Comparison of ENCODE assay signal across 17 cellular contexts in genomic region chr4:187363453-187363852, GRCh38.
A peak's percentile ranks its signal among the peaks of the same experiment; 100 is the strongest.
DNase-seq lines count a peak whose midpoint lies in the region; ATAC-seq and TF ChIP-seq lines count a peak whose summit lies in the region.
"Had no signal": no experiment of that assay in that cellular context is flagged by ENCODE, and none has a peak within 500 bp of the region (broad histone marks: within the 10 kb centered on the region; RNA-seq: fewer than 3 reads in every experiment).

No MANE protein-coding gene starts in this region.

- H3K27me3 ChIP-seq in SK-N-SH (ENCODE audit: insufficient read depth): no peaks in the 10 kb centered on the region; the same call in 1 of the 2 replicates

- POLR2A ChIA-PET in WTC11 (lab: Charles Lee): no interaction called here
- POLR2A ChIA-PET in SK-N-SH (lab: Yijun Ruan, JAX): no interaction called here

- CTCF ChIA-PET in WTC11 (lab: Charles Lee): interaction anchor here (2.1 kb wide), 1 partner anchor 17 kb away, joined by 6 read pairs; no protein-coding TSS in a partner anchor
- CTCF ChIA-PET in SK-N-SH (lab: Yijun Ruan, JAX): no interaction called here

- TF ChIP-seq EP300 in SK-N-SH (IDR thresholded peaks at IDR 0.05; ENCODE audit: borderline replicate concordance in 1 of 2, low read depth in 1 of 2, low read length in 1 of 2): no peak

- no peaks in the 10 kb centered on the region for H3K4me1 ChIP-seq in SK-N-SH (ENCODE audit: control insufficient read depth in 1 of 2, insufficient read depth in 2 of 2, low read depth in 1 of 2, low read length in 1 of 2)

- H3K27ac ChIP-seq in SK-N-SH (ENCODE audit: low read depth in 2 of 2, low read length in 1 of 2): no peak overlapping the region
- H3K27ac ChIP-seq: 22Rv1, SK-N-MC had no signal

- no peaks in the 10 kb centered on the region for H3K9me2 ChIP-seq in SK-N-SH

- H2AFZ ChIP-seq in SK-N-SH (ENCODE audit: low read depth): no peak overlapping the region

- H3K9me3 Mint-ChIP-seq in WTC11: no peaks in the 10 kb centered on the region; the same call in 1 of the 2 replicates

- H3K4me3 Mint-ChIP-seq in WTC11: no peak overlapping the region
- H3K4me3 Mint-ChIP-seq: IgD-negative memory B cell had no signal

- no peaks in the 10 kb centered on the region for H3K9me3 ChIP-seq in SK-N-SH

- H3K27me3 Mint-ChIP-seq in WTC11 (ENCODE audit: low read depth): no peaks in the 10 kb centered on the region
- H3K27me3 Mint-ChIP-seq: IgD-negative memory B cell had no signal

- TF ChIP-seq CTCF in AG10803 (conservative IDR thresholded peaks at IDR 0.05; ENCODE audit: low read length) (no peak), epithelial cell of proximal tubule (conservative IDR thresholded peaks at IDR 0.05; ENCODE audit: low read depth, low read length) (no peak), WTC11 (IDR thresholded peaks at IDR 0.05) (no peak), SK-N-SH (IDR thresholded peaks at IDR 0.05) (no peak)

- H3K36me3 Mint-ChIP-seq in WTC11: no peaks in the 10 kb centered on the region
- H3K36me3 Mint-ChIP-seq: IgD-negative memory B cell had no signal

- TF ChIP-seq RAD21 in SK-N-SH (IDR thresholded peaks at IDR 0.05; ENCODE audit: low read length): no peak

- H3K4me2 ChIP-seq in SK-N-SH: no peak overlapping the region

- no peak overlapping the region for H3K9ac ChIP-seq in SK-N-SH

- no peaks in the 10 kb centered on the region for H3K79me2 ChIP-seq in SK-N-SH (ENCODE audit: insufficient read depth)

- H3F3A ChIP-seq in SK-N-SH (replicated peaks; ENCODE audit: insufficient read depth): no peaks in the 10 kb centered on the region

- WGBS in SK-N-SH (ENCODE audit: low lambda C conversion rate): 39% methylated on average over 6 of the region's 6 CpGs

- H3K4me3 ChIP-seq in AG10803 (ENCODE audit: low read length) (no peak overlapping the region), epithelial cell of proximal tubule (ENCODE audit: low read depth, low read length) (no peak overlapping the region), SK-N-SH (ENCODE audit: low read depth in 2 of 2, low read length in 1 of 2) (no peak overlapping the region)
- H3K4me3 ChIP-seq: SK-N-MC had no signal

- H3K4me1 Mint-ChIP-seq in WTC11: 0 out of 2 replicates have a peak, but pooled peaks cover 5% of the 10 kb centered on the region
- H3K4me1 Mint-ChIP-seq: IgD-negative memory B cell had no signal

- ATAC-seq in WTC11: no peak
- ATAC-seq in GM21576 (IDR thresholded peaks at IDR 0.05; ENCODE audit: unreplicated experiment): no peak

- no peaks in the 10 kb centered on the region for H3K36me3 ChIP-seq in SK-N-SH (replicated peaks in 1 of 2; ENCODE audit: control insufficient read depth in 1 of 2, insufficient read depth in 2 of 2, low read length in 1 of 2)

- H3K27ac Mint-ChIP-seq in WTC11: no peak overlapping the region
- H3K27ac Mint-ChIP-seq: IgD-negative memory B cell had no signal

- H4K20me1 ChIP-seq in SK-N-SH (ENCODE audit: insufficient read depth): no peaks in the 10 kb centered on the region

- peak; percentile 53 for DNase-seq in AG10803 (ENCODE audit: low read depth)
- peak; percentile 1 for DNase-seq in NCI-H69 (lab: John Stamatoyannopoulos, UW)
- DNase-seq in epithelial cell of proximal tubule (ENCODE audit: low read depth): peak; percentile 16
- DNase-seq in myocyte (ENCODE audit: low read depth): peak; percentile 53
- DNase-seq in WTC11 (ENCODE audit: low spot score): no peak
- no peak for DNase-seq in NCI-H2171 treated with DMSO at 0.1 percent for 48 hours (lab: John Stamatoyannopoulos, UW)
- DNase-seq in SK-N-SH: no peak
- DNase-seq: C1 segment of cervical spinal cord; HCEC 1CT; NCI-H1436; NCI-H2029 treated with DMSO at 0.1 percent for 48 hours; NCI-H526; NK-92 treated with Interleukin-12 subunit alpha and Interleukin-12 subunit beta, amount 100 ng/mL, for 24 hours had no signal

TF ChIP-seq in WTC11, 78 proteins besides CTCF, POLR2A, EP300 and RAD21:
- no peak for TF ChIP-seq GABPB1 (CRISPR knock-in tag; IDR thresholded peaks at IDR 0.05)
- TF ChIP-seq SOX15 (CRISPR knock-in tag; IDR thresholded peaks at IDR 0.05): no peak
- no peak for TF ChIP-seq OVOL2 (CRISPR knock-in tag; IDR thresholded peaks at IDR 0.05; ENCODE audit: borderline replicate concordance)
- TF ChIP-seq TCF7 (CRISPR knock-in tag; IDR thresholded peaks at IDR 0.05; ENCODE audit: low read depth): no peak
- no peak for TF ChIP-seq USF2 (CRISPR knock-in tag; IDR thresholded peaks at IDR 0.05)
- TF ChIP-seq TP53 (CRISPR knock-in tag; IDR thresholded peaks at IDR 0.05): no peak
- no peak for TF ChIP-seq IRF1 (CRISPR knock-in tag; IDR thresholded peaks at IDR 0.05)
- TF ChIP-seq PREB (CRISPR knock-in tag; IDR thresholded peaks at IDR 0.05; ENCODE audit: borderline replicate concordance): no peak
- no peak for TF ChIP-seq ATF1 (CRISPR knock-in tag; IDR thresholded peaks at IDR 0.05)
- TF ChIP-seq ZNF317 (CRISPR knock-in tag; IDR thresholded peaks at IDR 0.05; ENCODE audit: borderline replicate concordance, low read depth): no peak
- no peak for TF ChIP-seq MXD4 (CRISPR knock-in tag; IDR thresholded peaks at IDR 0.05; ENCODE audit: borderline replicate concordance)
- TF ChIP-seq FOXK1 (CRISPR knock-in tag; IDR thresholded peaks at IDR 0.05): no peak

TF ChIP-seq in SK-N-SH, 30 proteins besides CTCF, POLR2A, EP300 and RAD21 (continues in another document):
- no peak for TF ChIP-seq REST (IDR thresholded peaks at IDR 0.05; ENCODE audit: low read depth, low read length)
- no peak for TF ChIP-seq SMC3 (IDR thresholded peaks at IDR 0.05; ENCODE audit: low read depth, low read length)
- no peak for TF ChIP-seq ELF1 (IDR thresholded peaks at IDR 0.05)
- no peak for TF ChIP-seq TCF12 (IDR thresholded peaks at IDR 0.05)
- TF ChIP-seq YY1 (IDR thresholded peaks at IDR 0.05; ENCODE audit: low read depth): no peak
- no peak for TF ChIP-seq MAX (IDR thresholded peaks at IDR 0.05; ENCODE audit: low read depth)
- TF ChIP-seq RFX5 (IDR thresholded peaks at IDR 0.05; ENCODE audit: low read length): no peak
- TF ChIP-seq USF1 (IDR thresholded peaks at IDR 0.05; ENCODE audit: borderline replicate concordance, low read depth): no peak
- no peak for TF ChIP-seq RCOR1 (IDR thresholded peaks at IDR 0.05; ENCODE audit: low read length)
- TF ChIP-seq FOXJ3 (CRISPR knock-in tag; IDR thresholded peaks at IDR 0.05): no peak
- TF ChIP-seq JUND (IDR thresholded peaks at IDR 0.05): no peak
- no peak for TF ChIP-seq PBX3 (IDR thresholded peaks at IDR 0.05)
- TF ChIP-seq GATA2 (CRISPR knock-in tag; IDR thresholded peaks at IDR 0.05): no peak
- no peak for TF ChIP-seq MEF2A (IDR thresholded peaks at IDR 0.05; ENCODE audit: borderline replicate concordance, low read depth)
- TF ChIP-seq GABPA (IDR thresholded peaks at IDR 0.05; ENCODE audit: low read depth): no peak
- TF ChIP-seq TEAD4 (IDR thresholded peaks at IDR 0.05; ENCODE audit: borderline replicate concordance, insufficient read depth): no peak

Comparison
In these comparisons a context has a peak if more than half of its experiments do, and no peak if none do; other contexts are left out.
1. DNase-seq: peak in AG10803 (single experiment), NCI-H69 (single experiment), epithelial cell of proximal tubule (single experiment) and myocyte (single experiment); none in WTC11 (single experiment), NCI-H2171 treated with DMSO at 0.1 percent for 48 hours (single experiment) and SK-N-SH (single experiment).